In genomic region chr7:137959987-137960386, GRCh38 we compare ENCODE assay signal across 2 cellular contexts.
TF ChIP-seq lines count a peak whose summit lies in the region.

No MANE protein-coding gene starts in this region.

TF ChIP-seq in HepG2, 621 proteins besides CTCF, POLR2A, EP300 and RAD21:
- TF ChIP-seq ZNF629 (CRISPR knock-in tag; conservative IDR thresholded peaks at IDR 0.05) = peak; percentile 76
- TF ChIP-seq NAIF1 (CRISPR knock-in tag; IDR thresholded peaks at IDR 0.05; ENCODE audit: borderline replicate concordance) = no peak
TF ChIP-seq in HepG2: peak in this region for 1.

TF ChIP-seq in K562, 482 proteins besides CTCF, POLR2A, EP300 and RAD21:
- TF ChIP-seq, protein P1, sequence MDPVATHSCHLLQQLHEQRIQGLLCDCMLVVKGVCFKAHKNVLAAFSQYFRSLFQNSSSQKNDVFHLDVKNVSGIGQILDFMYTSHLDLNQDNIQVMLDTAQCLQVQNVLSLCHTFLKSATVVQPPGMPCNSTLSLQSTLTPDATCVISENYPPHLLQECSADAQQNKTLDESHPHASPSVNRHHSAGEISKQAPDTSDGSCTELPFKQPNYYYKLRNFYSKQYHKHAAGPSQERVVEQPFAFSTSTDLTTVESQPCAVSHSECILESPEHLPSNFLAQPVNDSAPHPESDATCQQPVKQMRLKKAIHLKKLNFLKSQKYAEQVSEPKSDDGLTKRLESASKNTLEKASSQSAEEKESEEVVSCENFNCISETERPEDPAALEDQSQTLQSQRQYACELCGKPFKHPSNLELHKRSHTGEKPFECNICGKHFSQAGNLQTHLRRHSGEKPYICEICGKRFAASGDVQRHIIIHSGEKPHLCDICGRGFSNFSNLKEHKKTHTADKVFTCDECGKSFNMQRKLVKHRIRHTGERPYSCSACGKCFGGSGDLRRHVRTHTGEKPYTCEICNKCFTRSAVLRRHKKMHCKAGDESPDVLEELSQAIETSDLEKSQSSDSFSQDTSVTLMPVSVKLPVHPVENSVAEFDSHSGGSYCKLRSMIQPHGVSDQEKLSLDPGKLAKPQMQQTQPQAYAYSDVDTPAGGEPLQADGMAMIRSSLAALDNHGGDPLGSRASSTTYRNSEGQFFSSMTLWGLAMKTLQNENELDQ (CRISPR knock-in tag; IDR thresholded peaks at IDR 0.05; ENCODE audit: borderline replicate concordance) = no peak
- TF ChIP-seq POLR2AphosphoS2 (IDR thresholded peaks at IDR 0.05; ENCODE audit: low read length) = no peak
- no peak for TF ChIP-seq HNRNPL (IDR thresholded peaks at IDR 0.05; ENCODE audit: low read depth, low read length)
- TF ChIP-seq CBX3 (IDR thresholded peaks at IDR 0.05; ENCODE audit: borderline replicate concordance in 1 of 2, low read length in 2 of 2) = peak in 1 of 2 experiments; percentile 48; a peak in 1 of 3 replicates
- no peak for TF ChIP-seq TSC22D4 (tag; IDR thresholded peaks at IDR 0.05)
- TF ChIP-seq BHLHE40 (IDR thresholded peaks at IDR 0.05; ENCODE audit: low read length) = no peak
- no peak for TF ChIP-seq TGIF2 (CRISPR knock-in tag; IDR thresholded peaks at IDR 0.05)
- no peak for TF ChIP-seq NCOR1 (IDR thresholded peaks at IDR 0.05)
- no peak for TF ChIP-seq PRDM10 (IDR thresholded peaks at IDR 0.05; ENCODE audit: partially characterized antibody)
- peak; percentile 35 to 78; a peak in 3 of 4 replicates for TF ChIP-seq KDM1A (IDR thresholded peaks at IDR 0.05)
- TF ChIP-seq KLF16 (IDR thresholded peaks at IDR 0.05) = no peak
- TF ChIP-seq ZNF695 (CRISPR knock-in tag; IDR thresholded peaks at IDR 0.05) = no peak
- TF ChIP-seq ADNP (tag; IDR thresholded peaks at IDR 0.05) = peak; percentile 61; the same call in 1 of the 2 replicates
- no peak for TF ChIP-seq GTF3C2 (IDR thresholded peaks at IDR 0.05; ENCODE audit: borderline replicate concordance, extremely low read depth, insufficient read length)
- no peak for TF ChIP-seq ILF3 (IDR thresholded peaks at IDR 0.05; ENCODE audit: borderline replicate concordance)
- no peak for TF ChIP-seq JUND (IDR thresholded peaks at IDR 0.05; ENCODE audit: borderline replicate concordance, low read depth, low read length)
- no peak for TF ChIP-seq JUND (tag; IDR thresholded peaks at IDR 0.05; ENCODE audit: borderline replicate concordance, low read depth, low read length)
- 0 out of 2 replicates have a peak, but pooled peaks have one; percentile 8 for TF ChIP-seq POLR2H (tag; IDR thresholded peaks at IDR 0.05; ENCODE audit: low read depth)
- TF ChIP-seq RBM25 (IDR thresholded peaks at IDR 0.05; ENCODE audit: low read depth, low read length, severe bottlenecking) = peak; percentile 86
- no peak for TF ChIP-seq ESRRB (CRISPR knock-in tag; IDR thresholded peaks at IDR 0.05; ENCODE audit: borderline replicate concordance)
- no peak for TF ChIP-seq SREBF2 (CRISPR knock-in tag; IDR thresholded peaks at IDR 0.05)
- TF ChIP-seq TFE3 (CRISPR knock-in tag; IDR thresholded peaks at IDR 0.05) = no peak
- TF ChIP-seq TRIM25 (IDR thresholded peaks at IDR 0.05; ENCODE audit: borderline replicate concordance) = no peak
- peak; percentile 81 for TF ChIP-seq BCOR (IDR thresholded peaks at IDR 0.05)
